Comparison of ENCODE assay signal across 8 cellular contexts in genomic region chr11:34052608-34053160, GRCh38. TPM values are rescaled to one million over a fixed set of nuclear protein-coding genes. Genes with fewer than 3 reads are reported as not detected.
DNase-seq lines count a peak whose midpoint lies in the region; ATAC-seq lines count a peak whose summit lies in the region.

No MANE protein-coding gene starts in this region.

- H3K9me3 ChIP-seq in T-helper 17 cell (ENCODE audit: control insufficient read depth, low read length, poor library complexity, severe bottlenecking): no peaks in the 10 kb centered on the region

- H3K4me3 Mint-ChIP-seq in T-helper 17 cell (peak overlapping the region; percentile 97), memory B cell (peak overlapping the region; percentile 96)
- H3K4me3 Mint-ChIP-seq in stimulated activated effector memory CD8-positive, alpha-beta T cell treated with anti-CD3 and anti-CD28 coated beads, Interleukin-12 subunit alpha, Interleukin-12 subunit beta, amount 100 ng/mL, for 72 hours: peak overlapping the region; percentile 97

- ATAC-seq in GM21619 (IDR thresholded peaks at IDR 0.05; ENCODE audit: unreplicated experiment) (peak; percentile 1), T-helper 17 cell (peak; percentile 1), memory B cell (ENCODE audit: low read depth) (no peak), HG03520 (IDR thresholded peaks at IDR 0.05; ENCODE audit: unreplicated experiment) (no peak), HG02759 (IDR thresholded peaks at IDR 0.05; ENCODE audit: unreplicated experiment) (no peak)
- no peak for ATAC-seq in stimulated activated effector memory CD8-positive, alpha-beta T cell treated with anti-CD3 and anti-CD28 coated beads, Interleukin-12 subunit alpha, Interleukin-12 subunit beta, amount 100 ng/mL, for 72 hours

- peak overlapping the region; percentile 81 for H3K27ac ChIP-seq in cingulate gyrus (ENCODE audit: low read depth, low read length)

- H3K27ac Mint-ChIP-seq in T-helper 17 cell (peak overlapping the region; percentile 97), memory B cell (peak overlapping the region; percentile 83)
- H3K27ac Mint-ChIP-seq in stimulated activated effector memory CD8-positive, alpha-beta T cell treated with anti-CD3 and anti-CD28 coated beads, Interleukin-12 subunit alpha, Interleukin-12 subunit beta, amount 100 ng/mL, for 72 hours: peak overlapping the region; percentile 99

- no peaks in the 10 kb centered on the region for H3K27me3 Mint-ChIP-seq in T-helper 17 cell
- no peaks in the 10 kb centered on the region for H3K27me3 Mint-ChIP-seq in memory B cell

- H3K4me1 Mint-ChIP-seq in T-helper 17 cell (peaks cover 28% of the 10 kb centered on the region), memory B cell (peaks cover 15% of the 10 kb centered on the region)
- peaks cover 19% of the 10 kb centered on the region for H3K4me1 Mint-ChIP-seq in stimulated activated effector memory CD8-positive, alpha-beta T cell treated with anti-CD3 and anti-CD28 coated beads, Interleukin-12 subunit alpha, Interleukin-12 subunit beta, amount 100 ng/mL, for 72 hours

- H3K36me3 Mint-ChIP-seq in T-helper 17 cell (ENCODE audit: low read depth) (peaks cover 2% of the 10 kb centered on the region), memory B cell (no peaks in the 10 kb centered on the region)
- peaks cover 47% of the 10 kb centered on the region for H3K36me3 Mint-ChIP-seq in stimulated activated effector memory CD8-positive, alpha-beta T cell treated with anti-CD3 and anti-CD28 coated beads, Interleukin-12 subunit alpha, Interleukin-12 subunit beta, amount 100 ng/mL, for 72 hours

- no peaks in the 10 kb centered on the region for H3K9me3 Mint-ChIP-seq in memory B cell
- H3K9me3 Mint-ChIP-seq in stimulated activated effector memory CD8-positive, alpha-beta T cell treated with anti-CD3 and anti-CD28 coated beads, Interleukin-12 subunit alpha, Interleukin-12 subunit beta, amount 100 ng/mL, for 72 hours: no peaks in the 10 kb centered on the region

- DNase-seq in AG08396 (ENCODE audit: low spot score): peak; percentile 6
- peak in 1 of 3 donors; percentile 17 for DNase-seq in T-helper 17 cell
- peak; percentile 5 to 31 for DNase-seq in memory B cell (ENCODE audit: low spot score in 2 of 2)
- peak in 1 of 2 donors; percentile 13 for DNase-seq in stimulated activated effector memory CD8-positive, alpha-beta T cell treated with anti-CD3 and anti-CD28 coated beads, Interleukin-12 subunit alpha, Interleukin-12 subunit beta, amount 100 ng/mL, for 72 hours (ENCODE audit: low spot score in 2 of 2)

RNA-seq across cellular contexts. Expression of gene CAPRIN1, which starts 1.2 kb away (rescaled TPM):
- total RNA-seq in T-helper 17 cell: 100 to 1,000 TPM; 109 to 120 TPM

RNA-seq across cellular contexts. Expression of gene NAT10, which starts 52.7 kb away (rescaled TPM):
- 10 to 100 TPM; 53.0 to 59.1 TPM for total RNA-seq in T-helper 17 cell

Comparison
In these comparisons a context has a peak if more than half of its experiments do, and no peak if none do; other contexts are left out.
1. ATAC-seq: peak in GM21619 (single experiment) and T-helper 17 cell (single experiment); none in memory B cell (single experiment), stimulated activated effector memory CD8-positive, alpha-beta T cell treated with anti-CD3 and anti-CD28 coated beads, Interleukin-12 subunit alpha, Interleukin-12 subunit beta, amount 100 ng/mL, for 72 hours (single experiment), HG03520 (single experiment) and HG02759 (single experiment).
2. Peak in every context shown above with its lines, with median percentiles within 50 percentile points of each other: H3K27ac Mint-ChIP-seq and H3K4me3 Mint-ChIP-seq.